18 cellular contexts compared by ENCODE assay signal in genomic region chr5:123358751-123359150, GRCh38.
"Had no signal": no experiment of that assay in that cellular context is flagged by ENCODE, and none has a peak within 500 bp of the region (broad histone marks: within the 10 kb centered on the region; RNA-seq: fewer than 3 reads in every experiment).

No MANE protein-coding gene starts in this region.

- H3K4me3 Mint-ChIP-seq: activated B cell treated with CpG ODN at 0.5 μM for 24 hours; activated naive CD8-positive, alpha-beta T cell; activated T-cell treated with anti-CD3 and anti-CD28 coated beads, Interleukin-2, amount 50 U/mL, for 72 hours; dendritic cell treated with granulocyte-macrophage colony-stimulating factor and Interleukin-4, amounts not matched to agents 40 ng/mL and 50 ng/mL, for 4 days; memory B cell; stimulated activated naive CD8-positive, alpha-beta T cell treated with anti-CD3 and anti-CD28 coated beads, Interleukin-15, amount 100 ng/mL, for 72 hours had no signal

- H3K4me3 ChIP-seq: heart left ventricle, right lobe of liver, thoracic aorta, vagina had no signal

- H3K4me1 ChIP-seq: vagina had no signal

- H3K27ac Mint-ChIP-seq: activated B cell treated with CpG ODN at 0.5 μM for 24 hours; activated naive CD8-positive, alpha-beta T cell; activated T-cell treated with anti-CD3 and anti-CD28 coated beads, Interleukin-2, amount 50 U/mL, for 72 hours; dendritic cell treated with granulocyte-macrophage colony-stimulating factor and Interleukin-4, amounts not matched to agents 40 ng/mL and 50 ng/mL, for 4 days; memory B cell; stimulated activated naive CD8-positive, alpha-beta T cell treated with anti-CD3 and anti-CD28 coated beads, Interleukin-15, amount 100 ng/mL, for 72 hours had no signal

- H3K27me3 ChIP-seq: heart left ventricle, right lobe of liver, vagina had no signal

- H3K4me1 Mint-ChIP-seq: stimulated activated naive CD8-positive, alpha-beta T cell treated with anti-CD3 and anti-CD28 coated beads, Interleukin-15, amount 100 ng/mL, for 72 hours had no signal

- H3K9me3 ChIP-seq: right lobe of liver, thoracic aorta, vagina had no signal

- H3K36me3 ChIP-seq: right lobe of liver, thoracic aorta, vagina had no signal

- ATAC-seq: activated T-cell treated with anti-CD3 and anti-CD28 coated beads, Interleukin-2, amount 50 U/mL, for 72 hours; heart left ventricle; left lobe of liver; right lobe of liver; stimulated activated naive CD8-positive, alpha-beta T cell treated with anti-CD3 and anti-CD28 coated beads, Interleukin-15, amount 100 ng/mL, for 72 hours had no signal

- H3K9me3 Mint-ChIP-seq: stimulated activated naive CD8-positive, alpha-beta T cell treated with anti-CD3 and anti-CD28 coated beads, Interleukin-15, amount 100 ng/mL, for 72 hours had no signal

- H3K27me3 Mint-ChIP-seq: activated B cell treated with CpG ODN at 0.5 μM for 24 hours; activated naive CD8-positive, alpha-beta T cell; dendritic cell treated with granulocyte-macrophage colony-stimulating factor and Interleukin-4, amounts not matched to agents 40 ng/mL and 50 ng/mL, for 4 days; memory B cell; stimulated activated naive CD8-positive, alpha-beta T cell treated with anti-CD3 and anti-CD28 coated beads, Interleukin-15, amount 100 ng/mL, for 72 hours had no signal

- DNase-seq: activated B cell treated with CpG ODN at 0.5 μM for 24 hours; activated CD4-positive, alpha-beta T cell treated with anti-CD3 and anti-CD28 coated beads for 48 hours; activated CD8-positive, alpha-beta memory T cell treated with anti-CD3 and anti-CD28 coated beads, Interleukin-2, amount 50 U/mL, for 48 hours; activated gamma-delta T cell treated with Interleukin-2 at 50 U/mL for 16 hours; activated T-cell treated with anti-CD3 and anti-CD28 coated beads, Interleukin-2, amount 50 U/mL, for 72 hours; cerebellar nuclear complex; effector memory CD4-positive, alpha-beta T cell; heart left ventricle; right lobe of liver; stimulated activated naive CD8-positive, alpha-beta T cell treated with anti-CD3 and anti-CD28 coated beads, Interleukin-15, amount 100 ng/mL, for 72 hours; SW 1271 had no signal

- H3K27ac ChIP-seq: epithelial cell of prostate, heart left ventricle, right lobe of liver, vagina had no signal
